32 cellular contexts compared by ENCODE assay signal in genomic region chr4:139209470-139210063, GRCh38. TPM values are rescaled to one million over a fixed set of nuclear protein-coding genes. Genes with fewer than 3 reads are reported as not detected.
A peak's percentile ranks its signal among the peaks of the same experiment; 100 is the strongest.
DNase-seq lines count a peak whose midpoint lies in the region; ATAC-seq, FAIRE-seq and TF ChIP-seq lines count a peak whose summit lies in the region.
"Had no signal": no experiment of that assay in that cellular context is flagged by ENCODE, and none has a peak within 500 bp of the region (broad histone marks: within the 10 kb centered on the region; RNA-seq: fewer than 3 reads in every experiment).

No MANE protein-coding gene starts in this region.

- WGBS in body of pancreas, 2 donors: 89 to 92% methylated on average over 3 of the region's 3 CpGs

- H3K27ac ChIP-seq in breast epithelium (no peak overlapping the region), HEK293 (ENCODE audit: extremely low read depth, low read depth, low read length) (no peak overlapping the region), KMS-11 (peak overlapping the region; percentile 99), kidney (ENCODE audit: low read depth in 2 of 2, low read length in 2 of 2) (no peak overlapping the region), body of pancreas (no peak overlapping the region)
- H3K27ac ChIP-seq: pancreas, PC-9, suprapubic skin, upper lobe of right lung had no signal

- BruUV-seq in MCF 10A (replicated peaks; lab: Mats Ljungman, UMichigan): no TSS peak

- H3K4me2 ChIP-seq in KMS-11: peak overlapping the region; percentile 86
- H3K4me2 ChIP-seq: PC-9 had no signal

- H3K9me3 ChIP-seq in breast epithelium (no peaks in the 10 kb centered on the region), HEK293 (ENCODE audit: control insufficient read depth, insufficient read depth, low read depth, low read length) (no peaks in the 10 kb centered on the region), kidney (ENCODE audit: control insufficient read depth in 1 of 2, low read length in 2 of 2) (no peaks in the 10 kb centered on the region), body of pancreas (peaks cover 0 to 2% (median 0%) of the 10 kb centered on the region in 3 donors)
- H3K9me3 ChIP-seq: MG63, pancreas, suprapubic skin, upper lobe of right lung had no signal

- DNase-seq in MCF 10A (ENCODE audit: unreplicated experiment): no peak
- DNase-seq in breast epithelium (ENCODE audit: low spot score in 2 of 2): no peak
- no peak for DNase-seq in kidney
- DNase-seq in central memory CD4-positive, alpha-beta T cell: no peak
- DNase-seq in DMS79 treated with DMSO at 0.1 percent for 48 hours (lab: John Stamatoyannopoulos, UW): no peak
- DNase-seq in body of pancreas: no peak
- DNase-seq: 8988T; activated CD4-positive, alpha-beta memory T cell treated with anti-CD3 and anti-CD28 coated beads for 36 hours; activated CD4-positive, CD25-positive, alpha-beta regulatory T cell treated with anti-CD3 and anti-CD28 coated beads, Interleukin-2, amount 50 U/mL, for 72 hours; activated naive CD8-positive, alpha-beta T cell treated with anti-CD3 and anti-CD28 coated beads, Interleukin-2, amount 50 U/mL, for 24 hours; activated T-cell treated with anti-CD3 and anti-CD28 coated beads, Interleukin-2, amount 50 U/mL, for 72 hours; CD4-positive, alpha-beta T cell; erythroblast; immature natural killer cell; MG63; NCI-H2029; pancreas; PC-9; retina; stimulated activated naive CD4-positive, alpha-beta T cell; T-helper 17 cell; upper lobe of right lung had no signal

- intact Hi-C loops in MCF 10A (cut with micrococcal nuclease) (no loop called here), breast epithelium (cut with DNase I; ENCODE audit: low total_unique reads) (no loop called here), kidney (cut with DNase I) (no loop called here), body of pancreas (cut with DNase I) (no loop called here)

- peaks cover 6% of the 10 kb centered on the region for H3K36me3 Mint-ChIP-seq in MCF 10A (ENCODE audit: insufficient read depth, unreplicated experiment)
- H3K36me3 Mint-ChIP-seq: activated CD4-positive, alpha-beta memory T cell treated with anti-CD3 and anti-CD28 coated beads for 36 hours; immature natural killer cell; memory B cell had no signal

- peak overlapping the region; percentile 6; the same call in 1 of the 2 replicates for H2AFZ ChIP-seq in KMS-11 (ENCODE audit: low read depth)
- H2AFZ ChIP-seq: PC-9 had no signal

- H3K9me3 Mint-ChIP-seq in MCF 10A (ENCODE audit: unreplicated experiment): no peaks in the 10 kb centered on the region
- H3K9me3 Mint-ChIP-seq: activated CD4-positive, alpha-beta memory T cell treated with anti-CD3 and anti-CD28 coated beads for 36 hours; activated naive CD8-positive, alpha-beta T cell treated with anti-CD3 and anti-CD28 coated beads, Interleukin-2, amount 50 U/mL, for 24 hours; activated T-cell treated with anti-CD3 and anti-CD28 coated beads, Interleukin-2, amount 50 U/mL, for 72 hours; CD4-positive, alpha-beta T cell; central memory CD8-positive, alpha-beta T cell; dendritic cell treated with granulocyte-macrophage colony-stimulating factor and Interleukin-4, amounts not matched to agents 40 ng/mL and 50 ng/mL, for 4 days; immature natural killer cell; memory B cell had no signal

- H3K4me3 ChIP-seq in breast epithelium (no peak overlapping the region), HEK293 (ENCODE audit: low read depth, low read length) (no peak overlapping the region), KMS-11 (IDR thresholded peaks at IDR 0.05; ENCODE audit: insufficient read depth, low read depth, low read length) (no peak overlapping the region), kidney (ENCODE audit: low read length in 2 of 2) (no peak overlapping the region), body of pancreas (no peak overlapping the region)
- H3K4me3 ChIP-seq: MG63, pancreas, PC-9, skin epidermis, suprapubic skin, upper lobe of right lung had no signal

- H3K4me3 Mint-ChIP-seq in MCF 10A (ENCODE audit: unreplicated experiment): no peak overlapping the region
- H3K4me3 Mint-ChIP-seq: activated CD4-positive, alpha-beta memory T cell treated with anti-CD3 and anti-CD28 coated beads for 36 hours; activated naive CD8-positive, alpha-beta T cell treated with anti-CD3 and anti-CD28 coated beads, Interleukin-2, amount 50 U/mL, for 24 hours; activated T-cell treated with anti-CD3 and anti-CD28 coated beads, Interleukin-2, amount 50 U/mL, for 72 hours; CD4-positive, alpha-beta T cell; central memory CD8-positive, alpha-beta T cell; dendritic cell treated with granulocyte-macrophage colony-stimulating factor and Interleukin-4, amounts not matched to agents 40 ng/mL and 50 ng/mL, for 4 days; immature natural killer cell; memory B cell; T-helper 17 cell had no signal

- no peaks in the 10 kb centered on the region for H4K20me1 ChIP-seq in KMS-11 (ENCODE audit: insufficient read depth)

- no peaks in the 10 kb centered on the region for H3K4me1 ChIP-seq in breast epithelium
- 0 out of 2 replicates have a peak, but pooled peaks cover 3% of the 10 kb centered on the region for H3K4me1 ChIP-seq in HEK293 (ENCODE audit: control insufficient read depth, insufficient read depth, low read length)
- peaks cover 98% of the 10 kb centered on the region for H3K4me1 ChIP-seq in KMS-11 (ENCODE audit: low read depth, poor library complexity, severe bottlenecking)
- no peaks in the 10 kb centered on the region for H3K4me1 ChIP-seq in kidney (ENCODE audit: control insufficient read depth in 1 of 2, insufficient read depth in 1 of 2, low read depth in 1 of 2, low read length in 2 of 2)
- H3K4me1 ChIP-seq in body of pancreas: peaks cover 8% of the 10 kb centered on the region

- no peaks in the 10 kb centered on the region for H3K27me3 Mint-ChIP-seq in MCF 10A (ENCODE audit: insufficient read depth, unreplicated experiment)
- H3K27me3 Mint-ChIP-seq: activated CD4-positive, alpha-beta memory T cell treated with anti-CD3 and anti-CD28 coated beads for 36 hours; activated naive CD8-positive, alpha-beta T cell treated with anti-CD3 and anti-CD28 coated beads, Interleukin-2, amount 50 U/mL, for 24 hours; CD4-positive, alpha-beta T cell; central memory CD8-positive, alpha-beta T cell; dendritic cell treated with granulocyte-macrophage colony-stimulating factor and Interleukin-4, amounts not matched to agents 40 ng/mL and 50 ng/mL, for 4 days; T-helper 17 cell had no signal

- no peak for FAIRE-seq in kidney (lab: Jason Lieb, UNC)
- FAIRE-seq: D721Med, H54, pancreas had no signal

- CTCF ChIA-PET in MCF 10A (lab: Yijun Ruan, JAX) (interaction anchor here (0.6 to 1.5 kb wide), 4 partner anchors 11 to 186 kb away, joined by 4 to 5 read pairs (median 4); no protein-coding TSS in a partner anchor), HEK293 (lab: Yijun Ruan, JAX) (no interaction called here)

- H3K79me2 ChIP-seq in KMS-11 (ENCODE audit: insufficient read depth, low read depth): no peaks in the 10 kb centered on the region

- TF ChIP-seq POLR2A in breast epithelium (IDR thresholded peaks at IDR 0.05) (no peak), body of pancreas (IDR thresholded peaks at IDR 0.05) (no peak)

- H3K36me3 ChIP-seq in breast epithelium (no peaks in the 10 kb centered on the region), HEK293 (ENCODE audit: control insufficient read depth in 2 of 2, insufficient read depth in 1 of 2, low read length in 2 of 2) (no peaks in the 10 kb centered on the region), KMS-11 (ENCODE audit: insufficient read depth) (no peaks in the 10 kb centered on the region), kidney (ENCODE audit: control insufficient read depth in 1 of 2, insufficient read depth in 2 of 2, low read length in 2 of 2) (no peaks in the 10 kb centered on the region), body of pancreas (replicated peaks in 1 of 2; ENCODE audit: insufficient read depth in 1 of 2, low read depth in 2 of 2) (no peaks in the 10 kb centered on the region)
- H3K36me3 ChIP-seq: MG63, pancreas, suprapubic skin, upper lobe of right lung had no signal

- POLR2A ChIA-PET in MCF 10A (lab: Yijun Ruan, JAX) (interaction anchor here (0.7 to 2.1 kb wide), 3 partner anchors 18 to 34 kb away, joined by 3 to 10 read pairs (median 7); partner anchors contain the start of gene ELF2), HEK293 (lab: Yijun Ruan, JAX) (no interaction called here)

- no peak for ATAC-seq in body of pancreas
- ATAC-seq: activated naive CD8-positive, alpha-beta T cell treated with anti-CD3 and anti-CD28 coated beads, Interleukin-2, amount 50 U/mL, for 24 hours; activated T-cell treated with anti-CD3 and anti-CD28 coated beads, Interleukin-2, amount 50 U/mL, for 72 hours; pancreas; Right ventricle myocardium inferior; T-helper 17 cell had no signal

- H3K4me1 Mint-ChIP-seq in MCF 10A (ENCODE audit: insufficient read depth, unreplicated experiment): peaks cover 12% of the 10 kb centered on the region
- H3K4me1 Mint-ChIP-seq: central memory CD8-positive, alpha-beta T cell; immature natural killer cell; T-helper 17 cell had no signal

- H3K27ac Mint-ChIP-seq in MCF 10A (ENCODE audit: low read depth, unreplicated experiment): peak overlapping the region; percentile 57
- H3K27ac Mint-ChIP-seq: activated CD4-positive, alpha-beta memory T cell treated with anti-CD3 and anti-CD28 coated beads for 36 hours; activated naive CD8-positive, alpha-beta T cell treated with anti-CD3 and anti-CD28 coated beads, Interleukin-2, amount 50 U/mL, for 24 hours; activated T-cell treated with anti-CD3 and anti-CD28 coated beads, Interleukin-2, amount 50 U/mL, for 72 hours; CD4-positive, alpha-beta T cell; immature natural killer cell; memory B cell had no signal

- H3K9ac ChIP-seq in KMS-11: peak overlapping the region; percentile 81; the same call in 1 of the 2 replicates
- H3K9ac ChIP-seq in kidney (ENCODE audit: low read length in 2 of 2): no peak overlapping the region

- no peak for TF ChIP-seq CTCF in MCF 10A (IDR thresholded peaks at IDR 0.05; ENCODE audit: unreplicated experiment)
- no peak for TF ChIP-seq CTCF in breast epithelium (IDR thresholded peaks at IDR 0.05)
- TF ChIP-seq CTCF in HEK293 (tag by site-specific recombination; IDR thresholded peaks at IDR 0.05): no peak
- no peak for TF ChIP-seq CTCF in KMS-11 (conservative IDR thresholded peaks at IDR 0.05; ENCODE audit: low read depth, low read length)
- no peak for TF ChIP-seq CTCF in kidney (IDR thresholded peaks at IDR 0.05; ENCODE audit: borderline replicate concordance, extremely low read depth, insufficient read depth)
- TF ChIP-seq CTCF in body of pancreas (IDR thresholded peaks at IDR 0.05): no peak

- H3K27me3 ChIP-seq in breast epithelium (no peaks in the 10 kb centered on the region), KMS-11 (ENCODE audit: insufficient read depth, low read depth) (no peaks in the 10 kb centered on the region), body of pancreas (no peaks in the 10 kb centered on the region)
- H3K27me3 ChIP-seq: MG63, pancreas, suprapubic skin, upper lobe of right lung had no signal

TF ChIP-seq in HEK293, 187 proteins besides CTCF, POLR2A, EP300 and RAD21 (continues in another document):
- no peak for TF ChIP-seq ZNF221 (tag by site-specific recombination; IDR thresholded peaks at IDR 0.05; ENCODE audit: borderline replicate concordance)

RNA-seq across cellular contexts. Expression of gene ELF2, which starts 32.5 kb away (rescaled TPM):
- total RNA-seq in MCF 10A (2022): 26.5 and 28.7 TPM in 2 replicates
- total RNA-seq in breast epithelium: 100 to 1,000 TPM in 1 of 3 donors, 10 to 100 TPM in 2; 59.4 to 106 (median 67.2) TPM
- 58.5 TPM for total RNA-seq in kidney
- 12.8 TPM for polyA plus RNA-seq in kidney (ENCODE audit: insufficient read depth, low read depth, low replicate concordance)
- 10 to 100 TPM; 25.4 to 42.5 TPM for total RNA-seq in body of pancreas
